In the genomic region with DNA sequence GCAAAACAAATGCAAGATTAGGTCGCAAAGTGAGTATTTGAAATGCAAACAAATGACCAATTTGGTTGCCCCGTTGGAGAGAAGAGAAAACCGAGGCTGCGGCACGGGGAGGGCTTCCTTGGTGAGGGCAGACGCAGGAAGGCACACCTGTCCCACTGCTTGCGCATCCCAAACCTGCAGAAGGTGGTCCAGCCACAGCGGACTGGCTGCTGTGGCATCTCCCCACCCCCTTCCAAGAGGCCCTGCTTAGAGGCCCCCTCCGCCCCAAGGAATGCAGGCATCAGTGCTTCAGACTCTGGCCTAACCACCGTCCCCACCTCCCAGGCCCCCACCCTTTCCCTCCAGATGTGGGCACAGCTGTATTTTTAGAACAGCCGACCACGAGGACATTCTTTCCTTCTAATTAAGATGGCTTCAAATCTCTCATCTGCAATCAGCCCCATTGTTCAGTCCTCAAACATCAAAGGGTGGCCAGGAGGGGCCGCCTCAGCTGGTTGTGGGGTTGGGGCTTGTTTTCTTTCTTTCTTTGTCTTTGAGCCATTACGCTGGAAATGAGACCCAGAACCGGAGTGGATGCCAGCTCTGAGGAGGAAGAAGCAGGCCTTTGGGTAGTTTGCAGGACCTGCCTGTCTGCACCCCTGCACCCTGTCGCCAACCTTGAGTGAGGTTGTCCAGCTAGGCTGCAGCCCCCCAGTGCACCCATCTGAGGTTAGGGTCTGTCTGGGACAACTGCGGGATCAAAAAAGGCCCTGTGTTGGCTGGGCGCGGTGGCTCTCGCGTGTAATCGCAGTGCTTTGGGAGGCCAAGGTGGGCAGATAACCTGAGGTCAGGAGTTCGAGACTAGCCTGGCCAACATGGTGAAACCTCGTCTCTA, we compare ENCODE assay signal across 1 cellular context.
TF ChIP-seq lines count a peak whose summit lies in the region.

No MANE protein-coding gene starts in this region.

TF ChIP-seq in GM23338, 12 proteins besides CTCF, POLR2A, EP300 and RAD21:
- TF ChIP-seq ZNF331 (CRISPR knock-in tag; IDR thresholded peaks at IDR 0.05; ENCODE audit: low read depth) (no peak), STAT1 (IDR thresholded peaks at IDR 0.05; ENCODE audit: unreplicated experiment) (no peak), JUNB (IDR thresholded peaks at IDR 0.05; ENCODE audit: unreplicated experiment) (no peak), EZH2phosphoT487 (IDR thresholded peaks at IDR 0.05; ENCODE audit: unreplicated experiment) (no peak), POLR2AphosphoS5 (IDR thresholded peaks at IDR 0.05; ENCODE audit: low read depth) (no peak), ZNF114 (CRISPR knock-in tag; IDR thresholded peaks at IDR 0.05) (no peak), CREB1 (CRISPR knock-in tag; IDR thresholded peaks at IDR 0.05; ENCODE audit: low read depth) (no peak)
- TF ChIP-seq, protein P1, sequence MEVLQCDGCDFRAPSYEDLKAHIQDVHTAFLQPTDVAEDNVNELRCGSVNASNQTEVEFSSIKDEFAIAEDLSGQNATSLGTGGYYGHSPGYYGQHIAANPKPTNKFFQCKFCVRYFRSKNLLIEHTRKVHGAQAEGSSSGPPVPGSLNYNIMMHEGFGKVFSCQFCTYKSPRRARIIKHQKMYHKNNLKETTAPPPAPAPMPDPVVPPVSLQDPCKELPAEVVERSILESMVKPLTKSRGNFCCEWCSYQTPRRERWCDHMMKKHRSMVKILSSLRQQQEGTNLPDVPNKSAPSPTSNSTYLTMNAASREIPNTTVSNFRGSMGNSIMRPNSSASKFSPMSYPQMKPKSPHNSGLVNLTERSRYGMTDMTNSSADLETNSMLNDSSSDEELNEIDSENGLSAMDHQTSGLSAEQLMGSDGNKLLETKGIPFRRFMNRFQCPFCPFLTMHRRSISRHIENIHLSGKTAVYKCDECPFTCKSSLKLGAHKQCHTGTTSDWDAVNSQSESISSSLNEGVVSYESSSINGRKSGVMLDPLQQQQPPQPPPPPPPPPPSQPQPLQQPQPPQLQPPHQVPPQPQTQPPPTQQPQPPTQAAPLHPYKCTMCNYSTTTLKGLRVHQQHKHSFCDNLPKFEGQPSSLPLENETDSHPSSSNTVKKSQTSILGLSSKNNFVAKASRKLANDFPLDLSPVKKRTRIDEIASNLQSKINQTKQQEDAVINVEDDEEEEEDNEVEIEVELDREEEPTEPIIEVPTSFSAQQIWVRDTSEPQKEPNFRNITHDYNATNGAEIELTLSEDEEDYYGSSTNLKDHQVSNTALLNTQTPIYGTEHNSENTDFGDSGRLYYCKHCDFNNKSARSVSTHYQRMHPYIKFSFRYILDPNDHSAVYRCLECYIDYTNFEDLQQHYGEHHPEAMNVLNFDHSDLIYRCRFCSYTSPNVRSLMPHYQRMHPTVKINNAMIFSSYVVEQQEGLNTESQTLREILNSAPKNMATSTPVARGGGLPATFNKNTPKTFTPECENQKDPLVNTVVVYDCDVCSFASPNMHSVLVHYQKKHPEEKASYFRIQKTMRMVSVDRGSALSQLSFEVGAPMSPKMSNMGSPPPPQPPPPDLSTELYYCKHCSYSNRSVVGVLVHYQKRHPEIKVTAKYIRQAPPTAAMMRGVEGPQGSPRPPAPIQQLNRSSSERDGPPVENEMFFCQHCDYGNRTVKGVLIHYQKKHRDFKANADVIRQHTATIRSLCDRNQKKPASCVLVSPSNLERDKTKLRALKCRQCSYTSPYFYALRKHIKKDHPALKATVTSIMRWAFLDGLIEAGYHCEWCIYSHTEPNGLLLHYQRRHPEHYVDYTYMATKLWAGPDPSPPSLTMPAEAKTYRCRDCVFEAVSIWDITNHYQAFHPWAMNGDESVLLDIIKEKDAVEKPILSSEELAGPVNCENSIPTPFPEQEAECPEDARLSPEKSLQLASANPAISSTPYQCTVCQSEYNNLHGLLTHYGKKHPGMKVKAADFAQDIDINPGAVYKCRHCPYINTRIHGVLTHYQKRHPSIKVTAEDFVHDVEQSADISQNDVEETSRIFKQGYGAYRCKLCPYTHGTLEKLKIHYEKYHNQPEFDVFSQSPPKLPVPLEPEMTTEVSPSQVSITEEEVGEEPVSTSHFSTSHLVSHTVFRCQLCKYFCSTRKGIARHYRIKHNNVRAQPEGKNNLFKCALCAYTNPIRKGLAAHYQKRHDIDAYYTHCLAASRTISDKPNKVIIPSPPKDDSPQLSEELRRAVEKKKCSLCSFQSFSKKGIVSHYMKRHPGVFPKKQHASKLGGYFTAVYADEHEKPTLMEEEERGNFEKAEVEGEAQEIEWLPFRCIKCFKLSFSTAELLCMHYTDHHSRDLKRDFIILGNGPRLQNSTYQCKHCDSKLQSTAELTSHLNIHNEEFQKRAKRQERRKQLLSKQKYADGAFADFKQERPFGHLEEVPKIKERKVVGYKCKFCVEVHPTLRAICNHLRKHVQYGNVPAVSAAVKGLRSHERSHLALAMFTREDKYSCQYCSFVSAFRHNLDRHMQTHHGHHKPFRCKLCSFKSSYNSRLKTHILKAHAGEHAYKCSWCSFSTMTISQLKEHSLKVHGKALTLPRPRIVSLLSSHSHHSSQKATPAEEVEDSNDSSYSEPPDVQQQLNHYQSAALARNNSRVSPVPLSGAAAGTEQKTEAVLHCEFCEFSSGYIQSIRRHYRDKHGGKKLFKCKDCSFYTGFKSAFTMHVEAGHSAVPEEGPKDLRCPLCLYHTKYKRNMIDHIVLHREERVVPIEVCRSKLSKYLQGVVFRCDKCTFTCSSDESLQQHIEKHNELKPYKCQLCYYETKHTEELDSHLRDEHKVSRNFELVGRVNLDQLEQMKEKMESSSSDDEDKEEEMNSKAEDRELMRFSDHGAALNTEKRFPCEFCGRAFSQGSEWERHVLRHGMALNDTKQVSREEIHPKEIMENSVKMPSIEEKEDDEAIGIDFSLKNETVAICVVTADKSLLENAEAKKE (CRISPR knock-in tag; IDR thresholded peaks at IDR 0.05) = no peak
- TF ChIP-seq, protein P2, sequence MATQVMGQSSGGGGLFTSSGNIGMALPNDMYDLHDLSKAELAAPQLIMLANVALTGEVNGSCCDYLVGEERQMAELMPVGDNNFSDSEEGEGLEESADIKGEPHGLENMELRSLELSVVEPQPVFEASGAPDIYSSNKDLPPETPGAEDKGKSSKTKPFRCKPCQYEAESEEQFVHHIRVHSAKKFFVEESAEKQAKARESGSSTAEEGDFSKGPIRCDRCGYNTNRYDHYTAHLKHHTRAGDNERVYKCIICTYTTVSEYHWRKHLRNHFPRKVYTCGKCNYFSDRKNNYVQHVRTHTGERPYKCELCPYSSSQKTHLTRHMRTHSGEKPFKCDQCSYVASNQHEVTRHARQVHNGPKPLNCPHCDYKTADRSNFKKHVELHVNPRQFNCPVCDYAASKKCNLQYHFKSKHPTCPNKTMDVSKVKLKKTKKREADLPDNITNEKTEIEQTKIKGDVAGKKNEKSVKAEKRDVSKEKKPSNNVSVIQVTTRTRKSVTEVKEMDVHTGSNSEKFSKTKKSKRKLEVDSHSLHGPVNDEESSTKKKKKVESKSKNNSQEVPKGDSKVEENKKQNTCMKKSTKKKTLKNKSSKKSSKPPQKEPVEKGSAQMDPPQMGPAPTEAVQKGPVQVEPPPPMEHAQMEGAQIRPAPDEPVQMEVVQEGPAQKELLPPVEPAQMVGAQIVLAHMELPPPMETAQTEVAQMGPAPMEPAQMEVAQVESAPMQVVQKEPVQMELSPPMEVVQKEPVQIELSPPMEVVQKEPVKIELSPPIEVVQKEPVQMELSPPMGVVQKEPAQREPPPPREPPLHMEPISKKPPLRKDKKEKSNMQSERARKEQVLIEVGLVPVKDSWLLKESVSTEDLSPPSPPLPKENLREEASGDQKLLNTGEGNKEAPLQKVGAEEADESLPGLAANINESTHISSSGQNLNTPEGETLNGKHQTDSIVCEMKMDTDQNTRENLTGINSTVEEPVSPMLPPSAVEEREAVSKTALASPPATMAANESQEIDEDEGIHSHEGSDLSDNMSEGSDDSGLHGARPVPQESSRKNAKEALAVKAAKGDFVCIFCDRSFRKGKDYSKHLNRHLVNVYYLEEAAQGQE (IDR thresholded peaks at IDR 0.05; ENCODE audit: unreplicated experiment) = no peak
